Comparison of ENCODE assay signal across 1 cellular context in genomic region chr2:44207102-44207501, GRCh38.
TF ChIP-seq lines count a peak whose summit lies in the region.

No MANE protein-coding gene starts in this region.

TF ChIP-seq in GM12878, 131 proteins besides CTCF, POLR2A, EP300 and RAD21:
- no peak for TF ChIP-seq CBX3 (IDR thresholded peaks at IDR 0.05; ENCODE audit: borderline replicate concordance, low read depth)
- no peak for TF ChIP-seq CUX1 (IDR thresholded peaks at IDR 0.05; ENCODE audit: insufficient replicate concordance, low read depth, low read length)
- no peak for TF ChIP-seq PAX5 (IDR thresholded peaks at IDR 0.05; ENCODE audit: borderline replicate concordance, low read depth, low read length)
- no peak for TF ChIP-seq BACH1 (IDR thresholded peaks at IDR 0.05; ENCODE audit: borderline replicate concordance)
- no peak for TF ChIP-seq SP1 (IDR thresholded peaks at IDR 0.05; ENCODE audit: low read depth, low read length)
- TF ChIP-seq, protein P1, sequence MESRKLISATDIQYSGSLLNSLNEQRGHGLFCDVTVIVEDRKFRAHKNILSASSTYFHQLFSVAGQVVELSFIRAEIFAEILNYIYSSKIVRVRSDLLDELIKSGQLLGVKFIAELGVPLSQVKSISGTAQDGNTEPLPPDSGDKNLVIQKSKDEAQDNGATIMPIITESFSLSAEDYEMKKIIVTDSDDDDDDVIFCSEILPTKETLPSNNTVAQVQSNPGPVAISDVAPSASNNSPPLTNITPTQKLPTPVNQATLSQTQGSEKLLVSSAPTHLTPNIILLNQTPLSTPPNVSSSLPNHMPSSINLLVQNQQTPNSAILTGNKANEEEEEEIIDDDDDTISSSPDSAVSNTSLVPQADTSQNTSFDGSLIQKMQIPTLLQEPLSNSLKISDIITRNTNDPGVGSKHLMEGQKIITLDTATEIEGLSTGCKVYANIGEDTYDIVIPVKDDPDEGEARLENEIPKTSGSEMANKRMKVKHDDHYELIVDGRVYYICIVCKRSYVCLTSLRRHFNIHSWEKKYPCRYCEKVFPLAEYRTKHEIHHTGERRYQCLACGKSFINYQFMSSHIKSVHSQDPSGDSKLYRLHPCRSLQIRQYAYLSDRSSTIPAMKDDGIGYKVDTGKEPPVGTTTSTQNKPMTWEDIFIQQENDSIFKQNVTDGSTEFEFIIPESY (IDR thresholded peaks at IDR 0.05) = no peak
- no peak for TF ChIP-seq ZNF24 (IDR thresholded peaks at IDR 0.05)
- no peak for TF ChIP-seq CEBPZ (IDR thresholded peaks at IDR 0.05; ENCODE audit: low read depth, low read length)
